In the genomic region with DNA sequence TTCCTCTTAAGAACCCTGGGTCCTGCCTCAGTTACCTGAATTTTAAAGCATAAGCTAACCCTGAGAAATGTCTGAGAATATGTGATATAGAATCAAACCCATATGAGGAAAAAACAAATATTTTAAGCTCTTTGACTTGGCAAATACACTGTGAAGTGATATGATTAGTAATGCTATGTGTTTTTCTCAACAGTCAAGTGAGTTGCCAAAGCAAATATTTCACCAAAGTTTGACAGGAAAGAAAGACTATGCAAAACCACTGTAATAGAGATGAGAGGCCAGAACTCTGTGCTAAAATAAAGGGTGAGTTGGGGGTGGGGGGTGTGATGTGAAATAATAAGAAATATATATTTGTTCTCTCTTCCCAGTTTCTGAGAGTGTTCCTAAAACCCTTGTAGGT, we compare ENCODE assay signal across 24 cellular contexts.
"Had no signal": no experiment of that assay in that cellular context is flagged by ENCODE, and none has a peak within 500 bp of the region (broad histone marks: within the 10 kb centered on the region; RNA-seq: fewer than 3 reads in every experiment).

No MANE protein-coding gene starts in this region.

- H3K36me3 ChIP-seq: esophagus muscularis mucosa, right atrium auricular region, sigmoid colon, thoracic aorta, transverse colon had no signal

- H3K36me3 Mint-ChIP-seq: naive B cell; stimulated activated naive B cell treated with anti-CD40 and anti-IgM and Interleukin-4, amounts not matched to agents 10 μg/mL and 1 μg/mL and 100 μg/mL, for 72 hours had no signal

- H3K27me3 ChIP-seq: esophagus muscularis mucosa, hepatocyte, right atrium auricular region, sigmoid colon, transverse colon had no signal

- H3K4me2 ChIP-seq: hepatocyte had no signal

- DNase-seq: cortex of kidney; effector memory CD4-positive, alpha-beta T cell; foreskin melanocyte; head of caudate nucleus; left colon; left ventricle myocardium superior; mesenchymal stem cell; midbrain; naive B cell; nephron progenitor cell; sigmoid colon; stimulated activated CD4-positive, alpha-beta T cell treated with anti-CD3 and anti-CD28 coated beads, Interleukin-2, amount 100 ng/mL, for 24 hours; stimulated activated CD4-positive, alpha-beta T cell treated with anti-CD3 and anti-CD28 coated beads, Interleukin-4, amount 100 ng/mL, for 4 hours; stimulated activated naive B cell treated with anti-CD40 and anti-IgM and Interleukin-4, amounts not matched to agents 10 μg/mL and 1 μg/mL and 100 μg/mL, for 72 hours; stimulated activated naive CD8-positive, alpha-beta T cell treated with anti-CD3 and anti-CD28 coated beads, Interleukin-15, amount 100 ng/mL, for 72 hours; substantia nigra; transverse colon had no signal

- H3K27me3 Mint-ChIP-seq: naive B cell; stimulated activated naive B cell treated with anti-CD40 and anti-IgM and Interleukin-4, amounts not matched to agents 10 μg/mL and 1 μg/mL and 100 μg/mL, for 72 hours; stimulated activated naive CD8-positive, alpha-beta T cell treated with anti-CD3 and anti-CD28 coated beads, Interleukin-15, amount 100 ng/mL, for 72 hours had no signal

- ATAC-seq: left colon; left ventricle myocardium superior; stimulated activated naive B cell treated with anti-CD40 and anti-IgM and Interleukin-4, amounts not matched to agents 10 μg/mL and 1 μg/mL and 100 μg/mL, for 72 hours; stimulated activated naive CD8-positive, alpha-beta T cell treated with anti-CD3 and anti-CD28 coated beads, Interleukin-15, amount 100 ng/mL, for 72 hours had no signal

- H3K27ac Mint-ChIP-seq: naive B cell; nephron progenitor cell; stimulated activated naive B cell treated with anti-CD40 and anti-IgM and Interleukin-4, amounts not matched to agents 10 μg/mL and 1 μg/mL and 100 μg/mL, for 72 hours; stimulated activated naive CD8-positive, alpha-beta T cell treated with anti-CD3 and anti-CD28 coated beads, Interleukin-15, amount 100 ng/mL, for 72 hours had no signal

- H3K79me2 ChIP-seq: hepatocyte had no signal

- H3K4me1 ChIP-seq: esophagus muscularis mucosa, right atrium auricular region, sigmoid colon, transverse colon had no signal

- H3K27ac ChIP-seq: epithelial cell of prostate, esophagus muscularis mucosa, hepatocyte, right atrium auricular region, sigmoid colon, skin epidermis, thoracic aorta, transverse colon had no signal

- H3K4me1 Mint-ChIP-seq: naive B cell; nephron progenitor cell; stimulated activated naive B cell treated with anti-CD40 and anti-IgM and Interleukin-4, amounts not matched to agents 10 μg/mL and 1 μg/mL and 100 μg/mL, for 72 hours; stimulated activated naive CD8-positive, alpha-beta T cell treated with anti-CD3 and anti-CD28 coated beads, Interleukin-15, amount 100 ng/mL, for 72 hours had no signal

- H2AFZ ChIP-seq: hepatocyte had no signal

- H3K9me3 Mint-ChIP-seq: nephron progenitor cell; stimulated activated naive B cell treated with anti-CD40 and anti-IgM and Interleukin-4, amounts not matched to agents 10 μg/mL and 1 μg/mL and 100 μg/mL, for 72 hours had no signal

- H3K9me3 ChIP-seq: esophagus muscularis mucosa, right atrium auricular region, sigmoid colon, thoracic aorta, transverse colon had no signal

- H3K4me3 Mint-ChIP-seq: naive B cell; nephron progenitor cell; stimulated activated naive B cell treated with anti-CD40 and anti-IgM and Interleukin-4, amounts not matched to agents 10 μg/mL and 1 μg/mL and 100 μg/mL, for 72 hours; stimulated activated naive CD8-positive, alpha-beta T cell treated with anti-CD3 and anti-CD28 coated beads, Interleukin-15, amount 100 ng/mL, for 72 hours had no signal

- H3K4me3 ChIP-seq: esophagus muscularis mucosa, hepatocyte, lung, right atrium auricular region, sigmoid colon, skin epidermis, thoracic aorta, transverse colon had no signal
